Comparison of ENCODE assay signal across 23 cellular contexts in genomic region chr14:85263916-85264315, GRCh38.
DNase-seq lines count a peak whose midpoint lies in the region; ATAC-seq, FAIRE-seq and TF ChIP-seq lines count a peak whose summit lies in the region.
"Had no signal": no experiment of that assay in that cellular context is flagged by ENCODE, and none has a peak within 500 bp of the region (broad histone marks: within the 10 kb centered on the region; RNA-seq: fewer than 3 reads in every experiment).

No MANE protein-coding gene starts in this region.

- no peak for ATAC-seq in GM18505 (IDR thresholded peaks at IDR 0.05; ENCODE audit: unreplicated experiment)
- ATAC-seq: A549 had no signal

- peak overlapping the region; percentile 8 for H3K9ac ChIP-seq in SK-N-MC (ENCODE audit: insufficient read length)
- H3K9ac ChIP-seq: BLaER1 had no signal

- TF ChIP-seq CTCF in AG09319 (IDR thresholded peaks at IDR 0.05; ENCODE audit: low read depth, low read length): no peak

- TF ChIP-seq POLR2A in GM18505 (IDR thresholded peaks at IDR 0.05; ENCODE audit: borderline replicate concordance, extremely low read depth, insufficient read depth, insufficient read length): no peak

- no peak for FAIRE-seq in urothelium cell line (lab: Jason Lieb, UNC)
- FAIRE-seq: A549, D721Med, G401.6, GM12891, GM18507 had no signal

- peak overlapping the region; percentile 59 for H3K27ac ChIP-seq in SK-N-MC
- H3K27ac ChIP-seq: 22Rv1, A549, BLaER1 had no signal

- DNase-seq in AG09319 (ENCODE audit: extremely low read depth, low read depth) (peak; percentile 41), SK-N-MC (ENCODE audit: low read depth, low spot score) (no peak), dedifferentiated amniotic fluid mesenchymal stem cell (ENCODE audit: extremely low spot score) (peak; percentile 35), fibroblast of peridontal ligament (ENCODE audit: extremely low read depth) (peak; percentile 73), urothelium cell line (ENCODE audit: low spot score) (no peak), SW 1271 (lab: John Stamatoyannopoulos, UW) (no peak)
- DNase-seq: BE2C; C1 segment of cervical spinal cord; Caco-2; Calu3; CD4-positive, alpha-beta memory T cell; CD4-positive, CD25-positive, alpha-beta regulatory T cell; CD8-positive, alpha-beta memory T cell; DMS79 treated with DMSO at 0.1 percent for 48 hours; GF-D8 had no signal

- H3K36me3 ChIP-seq in SK-N-MC (ENCODE audit: insufficient read depth, low read length): no peaks in the 10 kb centered on the region
- H3K36me3 ChIP-seq: BE2C, BLaER1 had no signal

- H3K4me3 ChIP-seq in SK-N-MC: no peak overlapping the region
- H3K4me3 ChIP-seq: A549, BLaER1 had no signal

- no peaks in the 10 kb centered on the region for H3K9me3 ChIP-seq in SK-N-MC (ENCODE audit: low read depth, low read length)
- H3K9me3 ChIP-seq: BE2C, BLaER1, Caco-2 had no signal

Comparison
In these comparisons a context has a peak if more than half of its experiments do, and no peak if none do; other contexts are left out.
1. DNase-seq: peak in AG09319 (single experiment), dedifferentiated amniotic fluid mesenchymal stem cell (single experiment) and fibroblast of peridontal ligament (single experiment); none in SK-N-MC (single experiment), urothelium cell line (single experiment) and SW 1271 (0 of 2).